In the genomic region with DNA sequence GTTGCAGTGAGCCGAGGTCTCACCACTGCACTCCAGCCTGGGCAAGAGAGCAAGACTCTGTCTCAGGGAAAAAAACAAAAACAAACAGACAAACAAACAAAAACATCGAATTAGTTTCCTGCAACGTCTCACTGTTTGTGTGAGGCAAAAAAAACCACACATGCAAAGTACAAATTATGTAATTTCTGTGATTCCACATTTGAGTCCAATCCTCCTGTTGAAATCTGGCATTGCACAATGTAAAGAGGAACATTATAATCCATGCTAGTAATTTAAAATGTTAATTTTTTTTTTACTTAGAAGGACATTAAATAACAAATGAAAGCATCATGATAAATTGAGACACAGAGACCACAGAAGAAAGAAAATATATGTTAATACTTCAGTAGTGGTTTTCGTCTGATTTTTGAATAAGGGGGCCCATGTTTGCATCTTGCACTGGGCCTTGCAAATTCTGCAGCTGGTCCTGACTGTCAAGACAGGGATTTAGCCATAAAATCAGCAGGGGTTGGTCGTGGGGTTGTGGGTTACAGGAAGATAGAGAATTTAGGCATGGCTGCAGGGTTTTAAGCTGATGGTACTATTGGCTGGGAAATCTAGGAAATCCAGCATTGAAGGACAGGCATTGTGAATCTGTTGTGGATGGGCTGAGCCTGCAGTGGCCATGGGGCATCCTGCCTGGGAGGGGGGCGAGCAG, we compare ENCODE assay signal across 20 cellular contexts.
"Had no signal": no experiment of that assay in that cellular context is flagged by ENCODE, and none has a peak within 500 bp of the region (broad histone marks: within the 10 kb centered on the region; RNA-seq: fewer than 3 reads in every experiment).

No MANE protein-coding gene starts in this region.

- H3K9me3 ChIP-seq: adrenal gland, esophagus muscularis mucosa, lower lobe of right lung, thyroid gland had no signal

- H3K27ac Mint-ChIP-seq: activated CD4-positive, alpha-beta T cell treated with anti-CD3 and anti-CD28 coated beads, Interleukin-2, amount 10 ng/mL, durations not matched to agents 7 days and 5 days; activated naive CD4-positive, alpha-beta T cell treated with anti-CD3 and anti-CD28 coated beads, Interleukin-2, amount 50 U/mL, for 24 hours; natural killer cell treated with Interleukin-12 subunit alpha and Interleukin-12 subunit beta and Interleukin-15 and Interleukin-18, amount 100 ng/mL, for 72 hours had no signal

- H3K36me3 ChIP-seq: adrenal gland, esophagus muscularis mucosa, lower lobe of right lung, thyroid gland had no signal

- H3K27ac ChIP-seq: adrenal gland, esophagus muscularis mucosa, lower lobe of right lung, thyroid gland had no signal

- H3K9me3 Mint-ChIP-seq: activated CD4-positive, alpha-beta T cell treated with anti-CD3 and anti-CD28 coated beads, Interleukin-2, amount 10 ng/mL, durations not matched to agents 7 days and 5 days; activated naive CD4-positive, alpha-beta T cell treated with anti-CD3 and anti-CD28 coated beads, Interleukin-2, amount 50 U/mL, for 24 hours; activated T-cell treated with anti-CD3 and anti-CD28 coated beads, Interleukin-2, amount 50 U/mL, for 4 hours; natural killer cell treated with Interleukin-12 subunit alpha and Interleukin-12 subunit beta and Interleukin-15 and Interleukin-18, amount 100 ng/mL, for 72 hours had no signal

- H3K4me1 ChIP-seq: adrenal gland, esophagus muscularis mucosa, lower lobe of right lung, thyroid gland had no signal

- H3K4me3 ChIP-seq: adrenal gland, esophagus muscularis mucosa, lower lobe of right lung, thyroid gland had no signal

- DNase-seq: activated CD4-positive, alpha-beta T cell treated with anti-CD3 and anti-CD28 coated beads, Interleukin-2, amount 10 ng/mL, durations not matched to agents 7 days and 5 days; activated CD8-positive, alpha-beta memory T cell treated with anti-CD3 and anti-CD28 coated beads, Interleukin-2, amount 50 U/mL, for 4 hours; activated gamma-delta T cell; activated T-cell treated with anti-CD3 and anti-CD28 coated beads, Interleukin-2, amount 50 U/mL, for 4 hours; adrenal gland; cerebellar nuclear complex; effector CD4-positive, alpha-beta T cell; left cardiac atrium; lower lobe of right lung; occipital lobe; retina; stimulated activated CD4-positive, alpha-beta T cell treated with anti-CD3 and anti-CD28 coated beads, Interleukin-12 subunit alpha, Interleukin-12 subunit beta, amount 100 ng/mL, for 4 hours; stimulated activated CD4-positive, alpha-beta T cell treated with anti-CD3 and anti-CD28 coated beads, Interleukin-1b, Interleukin-23, amount 100 ng/mL, for 48 hours; stimulated activated CD8-positive, alpha-beta memory T cell treated with anti-CD3 and anti-CD28 coated beads, Interleukin-4, amount 100 ng/mL, for 48 hours; stimulated activated naive CD4-positive, alpha-beta T cell treated with Interleukin-2 at 50 U/mL for 16 hours; thyroid gland had no signal

- ATAC-seq: activated CD4-positive, CD25-positive, alpha-beta regulatory T cell treated with anti-CD3 and anti-CD28 coated beads, Interleukin-2, amount 50 U/mL, for 24 hours; activated T-cell treated with anti-CD3 and anti-CD28 coated beads, Interleukin-2, amount 50 U/mL, for 4 hours; left cardiac atrium; lower lobe of right lung; natural killer cell treated with Interleukin-12 subunit alpha and Interleukin-12 subunit beta and Interleukin-15 and Interleukin-18, amount 100 ng/mL, for 72 hours had no signal

- H3K36me3 Mint-ChIP-seq: activated naive CD4-positive, alpha-beta T cell treated with anti-CD3 and anti-CD28 coated beads, Interleukin-2, amount 50 U/mL, for 24 hours; natural killer cell treated with Interleukin-12 subunit alpha and Interleukin-12 subunit beta and Interleukin-15 and Interleukin-18, amount 100 ng/mL, for 72 hours had no signal

- H3K4me1 Mint-ChIP-seq: activated CD4-positive, alpha-beta T cell treated with anti-CD3 and anti-CD28 coated beads, Interleukin-2, amount 10 ng/mL, durations not matched to agents 7 days and 5 days; activated naive CD4-positive, alpha-beta T cell treated with anti-CD3 and anti-CD28 coated beads, Interleukin-2, amount 50 U/mL, for 24 hours had no signal

- H3K4me3 Mint-ChIP-seq: activated CD4-positive, alpha-beta T cell treated with anti-CD3 and anti-CD28 coated beads, Interleukin-2, amount 10 ng/mL, durations not matched to agents 7 days and 5 days; activated naive CD4-positive, alpha-beta T cell treated with anti-CD3 and anti-CD28 coated beads, Interleukin-2, amount 50 U/mL, for 24 hours; activated T-cell treated with anti-CD3 and anti-CD28 coated beads, Interleukin-2, amount 50 U/mL, for 4 hours; natural killer cell treated with Interleukin-12 subunit alpha and Interleukin-12 subunit beta and Interleukin-15 and Interleukin-18, amount 100 ng/mL, for 72 hours had no signal

- H3K27me3 ChIP-seq: adrenal gland, esophagus muscularis mucosa, thyroid gland had no signal
